ENCODE assay signal across 11 cellular contexts in genomic region chr3:159761377-159761776, GRCh38.
DNase-seq lines count a peak whose midpoint lies in the region; ATAC-seq and TF ChIP-seq lines count a peak whose summit lies in the region.
"Had no signal": no experiment of that assay in that cellular context is flagged by ENCODE, and none has a peak within 500 bp of the region (broad histone marks: within the 10 kb centered on the region; RNA-seq: fewer than 3 reads in every experiment).

No MANE protein-coding gene starts in this region.

- no peak overlapping the region for H3K27ac Mint-ChIP-seq in stimulated activated naive CD8-positive, alpha-beta T cell treated with anti-CD3 and anti-CD28 coated beads, Interleukin-15, amount 100 ng/mL, for 72 hours
- H3K27ac Mint-ChIP-seq: stimulated activated naive CD8-positive, alpha-beta T cell treated with anti-CD3 and anti-CD28 coated beads, Interleukin-15, Interleukin-2, amounts not matched to agents 100 ng/mL and 50 ng/mL, for 24 hours had no signal

- no CpG with 5 or more reads among the region's 1 CpG for WGBS in mesendoderm (ENCODE audit: extremely low coverage, insufficient coverage, low lambda C conversion rate)

- no peaks in the 10 kb centered on the region for H3K36me3 ChIP-seq in ACC112 (ENCODE audit: insufficient read depth, low read length)
- H3K36me3 ChIP-seq in mesendoderm (ENCODE audit: control insufficient read depth, insufficient read depth, low read length) = no peaks in the 10 kb centered on the region

- H3K4me1 Mint-ChIP-seq in stimulated activated naive CD8-positive, alpha-beta T cell treated with anti-CD3 and anti-CD28 coated beads, Interleukin-15, amount 100 ng/mL, for 72 hours = peaks cover 25% of the 10 kb centered on the region

- no peak overlapping the region for H4K8ac ChIP-seq in mesendoderm (ENCODE audit: low read depth, low read length)

- peaks cover 6% of the 10 kb centered on the region for H3K79me2 ChIP-seq in ACC112 (ENCODE audit: control insufficient read depth, insufficient read depth, low read length, unreplicated experiment)
- peaks cover 6% of the 10 kb centered on the region for H3K79me2 ChIP-seq in mesendoderm (ENCODE audit: control insufficient read depth, insufficient read depth, low read length)

- no peak overlapping the region for H2BK120ac ChIP-seq in mesendoderm (ENCODE audit: low read depth, low read length)

- intact Hi-C loops in dorsolateral prefrontal cortex (cut with DNase I) = loop anchor here (2.0 to 10.0 kb wide), 5 partner anchors 46 to 497 kb away; no protein-coding TSS in a partner anchor

- no peak overlapping the region for H3K4me3 Mint-ChIP-seq in stimulated activated naive CD8-positive, alpha-beta T cell treated with anti-CD3 and anti-CD28 coated beads, Interleukin-15, amount 100 ng/mL, for 72 hours
- H3K4me3 Mint-ChIP-seq: stimulated activated naive CD8-positive, alpha-beta T cell treated with anti-CD3 and anti-CD28 coated beads, Interleukin-15, Interleukin-2, amounts not matched to agents 100 ng/mL and 50 ng/mL, for 24 hours had no signal

- no peak overlapping the region for H3K4ac ChIP-seq in mesendoderm (ENCODE audit: low read depth, low read length)

- H3K27me3 Mint-ChIP-seq in stimulated activated naive CD8-positive, alpha-beta T cell treated with anti-CD3 and anti-CD28 coated beads, Interleukin-15, amount 100 ng/mL, for 72 hours = peaks cover 59% of the 10 kb centered on the region

- no peak overlapping the region for H3K9ac ChIP-seq in mesendoderm (ENCODE audit: low read length)

- H2BK5ac ChIP-seq in mesendoderm (ENCODE audit: low read length) = no peak overlapping the region

- H3K27ac ChIP-seq in ACC112 (ENCODE audit: low read depth, low read length) (peak overlapping the region; percentile 74; the same call in 1 of the 2 replicates), dorsolateral prefrontal cortex (peak overlapping the region in 57 of 59 donors; percentile 9 to 99 (median 94)), mesendoderm (ENCODE audit: low read depth, low read length) (no peak overlapping the region)

- peaks cover 30% of the 10 kb centered on the region for H3K4me1 ChIP-seq in ACC112 (ENCODE audit: control insufficient read depth, insufficient read depth, low read length, unreplicated experiment)
- peaks cover 10% of the 10 kb centered on the region for H3K4me1 ChIP-seq in mesendoderm (ENCODE audit: control insufficient read depth, low read depth, low read length)

- no peak overlapping the region for H2BK15ac ChIP-seq in mesendoderm (replicated peaks; ENCODE audit: low read depth)

- no peak for ATAC-seq in GM19397 (IDR thresholded peaks at IDR 0.05; ENCODE audit: unreplicated experiment)
- ATAC-seq in GM18909 (IDR thresholded peaks at IDR 0.05; ENCODE audit: poor library complexity, unreplicated experiment) = no peak
- no peak for ATAC-seq in stimulated activated naive CD8-positive, alpha-beta T cell treated with anti-CD3 and anti-CD28 coated beads, Interleukin-15, amount 100 ng/mL, for 72 hours
- ATAC-seq: activated naive CD4-positive, alpha-beta T cell treated with anti-CD3 and anti-CD28 coated beads, Interleukin-2, amount 50 U/mL, for 72 hours had no signal

- no peaks in the 10 kb centered on the region for H3K27me3 ChIP-seq in ACC112 (ENCODE audit: insufficient read depth, low read length)
- no peaks in the 10 kb centered on the region for H3K27me3 ChIP-seq in dorsolateral prefrontal cortex
- H3K27me3 ChIP-seq in mesendoderm (ENCODE audit: insufficient read depth, low read length, poor library complexity) = no peaks in the 10 kb centered on the region

- TF ChIP-seq CTCF in dorsolateral prefrontal cortex (IDR thresholded peaks at IDR 0.05 in 54 of 56, conservative IDR thresholded peaks at IDR 0.05 in 2 of 56; ENCODE audit: low read depth in 1 of 56, partially characterized antibody in 56 of 56) = peak in 1 of 56 donors; percentile 7

- H2AFZ ChIP-seq in ACC112 (ENCODE audit: low read length, unreplicated experiment) = no peak overlapping the region

- no peak overlapping the region for H4K5ac ChIP-seq in mesendoderm (ENCODE audit: low read length)

- peak overlapping the region; percentile 9 for H3K18ac ChIP-seq in mesendoderm (ENCODE audit: low read length)

- no peak overlapping the region for H3K4me3 ChIP-seq in ACC112 (ENCODE audit: low read depth, low read length)
- H3K4me3 ChIP-seq in dorsolateral prefrontal cortex = peak overlapping the region in 1 of 59 donors; percentile 9
- no peak overlapping the region for H3K4me3 ChIP-seq in mesendoderm (ENCODE audit: low read length)

- peaks cover 4% of the 10 kb centered on the region for H3K79me1 ChIP-seq in mesendoderm (ENCODE audit: low read length)

- no peak overlapping the region for H3K23ac ChIP-seq in mesendoderm (ENCODE audit: low read length)

- DNase-seq in NCI-H2196 (lab: John Stamatoyannopoulos, UW; ENCODE audit: unreplicated experiment) (peak; percentile 42), dorsolateral prefrontal cortex (peak in 5 of 10 donors; percentile 36 to 83 (median 64)), mesendoderm (no peak), NCI-H774 (lab: John Stamatoyannopoulos, UW) (no peak)
- DNase-seq in stimulated activated naive CD8-positive, alpha-beta T cell treated with anti-CD3 and anti-CD28 coated beads, Interleukin-15, amount 100 ng/mL, for 72 hours = no peak
- DNase-seq: NCI-H187 had no signal

- no peak overlapping the region for H2AK5ac ChIP-seq in mesendoderm (ENCODE audit: low read length)

- no peak overlapping the region for H3K4me2 ChIP-seq in mesendoderm (ENCODE audit: low read length)

- H3K56ac ChIP-seq in mesendoderm (ENCODE audit: low read length) = no peak overlapping the region

- peaks cover 0 to 8% of the 10 kb centered on the region in 2 donors for H3K9me3 Mint-ChIP-seq in stimulated activated naive CD8-positive, alpha-beta T cell treated with anti-CD3 and anti-CD28 coated beads, Interleukin-15, amount 100 ng/mL, for 72 hours
- H3K9me3 Mint-ChIP-seq: stimulated activated naive CD8-positive, alpha-beta T cell treated with anti-CD3 and anti-CD28 coated beads, Interleukin-15, Interleukin-2, amounts not matched to agents 100 ng/mL and 50 ng/mL, for 24 hours had no signal
